8 cellular contexts compared by ENCODE assay signal in genomic region chr1:87331319-87332269, GRCh38. TPM values are rescaled to one million over a fixed set of nuclear protein-coding genes. Genes with fewer than 3 reads are reported as not detected.
DNase-seq lines count a peak whose midpoint lies in the region; ATAC-seq and TF ChIP-seq lines count a peak whose summit lies in the region.

No MANE protein-coding gene starts in this region.

- peak overlapping the region; percentile 89 to 99 (median 96) for H3K4me3 Mint-ChIP-seq in naive thymus-derived CD8-positive, alpha-beta T cell

- H4K20me1 ChIP-seq in PC-9 (ENCODE audit: insufficient read depth): peaks cover 53% of the 10 kb centered on the region

- peak overlapping the region; percentile 81 to 97 (median 92) for H3K27ac Mint-ChIP-seq in naive thymus-derived CD8-positive, alpha-beta T cell

- no peaks in the 10 kb centered on the region for H3K9me2 ChIP-seq in PC-9 (ENCODE audit: insufficient read depth)

- no peaks in the 10 kb centered on the region for H3K27me3 Mint-ChIP-seq in naive thymus-derived CD8-positive, alpha-beta T cell

- DNase-seq in NCI-H1417 (lab: John Stamatoyannopoulos, UW) (peak; percentile 32 to 88 (median 86)), NCI-H1417 treated with DMSO at 0.1 percent for 48 hours (lab: John Stamatoyannopoulos, UW) (no peak), PC-9 (peak; percentile 77 to 90), fibroblast of the aortic adventitia (ENCODE audit: low read depth) (peak; percentile 61), substantia nigra (lab: John Stamatoyannopoulos, UW) (peak in 47 of 49 donors; percentile 10 to 80 (median 60))
- peak; percentile 60 for DNase-seq in activated T-helper 9 cell treated with anti-CD3 and anti-CD28 coated beads, Interleukin-2, amount 50 U/mL, for 16 hours (ENCODE audit: low read depth)
- peak; percentile 46 to 79 (median 62) for DNase-seq in naive thymus-derived CD8-positive, alpha-beta T cell

- intact Hi-C loops in PC-9 (cut with micrococcal nuclease; ENCODE audit: unreplicated experiment): loop anchor here (2.0 to 5.0 kb wide), 3 partner anchors 201 to 621 kb away; no protein-coding TSS in a partner anchor

- H3K36me3 ChIP-seq in PC-9 (ENCODE audit: low read depth): peaks cover 38% of the 10 kb centered on the region

- H3K4me3 ChIP-seq in PC-9 (peak overlapping the region; percentile 96), fibroblast of the aortic adventitia (ENCODE audit: low read depth, low read length) (peak overlapping the region; percentile 81)

- H3K9me3 ChIP-seq in PC-9 (ENCODE audit: insufficient read depth, low read depth): no peaks in the 10 kb centered on the region

- H3K79me2 ChIP-seq in PC-9 (ENCODE audit: low read depth): peaks cover 74% of the 10 kb centered on the region

- H3K4me1 Mint-ChIP-seq in naive thymus-derived CD8-positive, alpha-beta T cell: peaks cover 28 to 64% (median 60%) of the 10 kb centered on the region in 4 donors

- no peaks in the 10 kb centered on the region for H3K9me3 Mint-ChIP-seq in naive thymus-derived CD8-positive, alpha-beta T cell

- H3K4me2 ChIP-seq in PC-9: peak overlapping the region; percentile 86

- H2AFZ ChIP-seq in PC-9: peak overlapping the region; percentile 49; the same call in 1 of the 2 replicates

- peak; percentile 10 for ATAC-seq in HG03159 (IDR thresholded peaks at IDR 0.05; ENCODE audit: unreplicated experiment)
- peak; percentile 17 to 23 for ATAC-seq in naive thymus-derived CD8-positive, alpha-beta T cell

- POLR2A ChIA-PET in PC-9 (lab: Charles Lee; ENCODE audit: unreplicated experiment): interaction anchor here (0.6 kb wide), 1 partner anchor 208 kb away, joined by 3 read pairs; no protein-coding TSS in a partner anchor
- POLR2A ChIA-PET in naive thymus-derived CD8-positive, alpha-beta T cell (lab: Charles Lee): interaction anchor here (0.8 to 0.9 kb wide), 2 partner anchors 43 to 935 kb away, joined by 3 read pairs; partner anchors contain the start of gene ODF2L

- H3K27me3 ChIP-seq in PC-9 (ENCODE audit: insufficient read depth, low read depth): no peaks in the 10 kb centered on the region

- H3K36me3 Mint-ChIP-seq in naive thymus-derived CD8-positive, alpha-beta T cell: no peaks in the 10 kb centered on the region

- no TSS peak for BruUV-seq in PC-9 (replicated peaks; lab: Mats Ljungman, UMichigan)

- H3K4me1 ChIP-seq in PC-9 (replicated peaks; ENCODE audit: insufficient read depth): peaks cover 50% of the 10 kb centered on the region

- TF ChIP-seq CTCF in PC-9 (conservative IDR thresholded peaks at IDR 0.05): no peak
- peak; percentile 40 for TF ChIP-seq CTCF in fibroblast of the aortic adventitia (IDR thresholded peaks at IDR 0.05; ENCODE audit: insufficient read depth, low read length)

- CTCF ChIA-PET in PC-9 (lab: Charles Lee): no interaction called here

- H3F3A ChIP-seq in PC-9 (ENCODE audit: insufficient read depth, low read depth): peaks cover 28% of the 10 kb centered on the region

- H3K27ac ChIP-seq in PC-9 (peak overlapping the region; percentile 55; the same call in 1 of the 2 replicates), substantia nigra (ENCODE audit: low read depth, low read length, poor library complexity, severe bottlenecking) (peak overlapping the region; percentile 56)

RNA-seq across cellular contexts. Expression of gene LMO4, which starts 2.9 kb away (rescaled TPM):
- total RNA-seq in PC-9 (2021) (37.1 and 47.7 TPM in 2 replicates), fibroblast of the aortic adventitia (ENCODE audit: low replicate concordance) (10.2 and 47.1 TPM in 2 replicates)
- total RNA-seq in naive thymus-derived CD8-positive, alpha-beta T cell: 10 to 100 TPM; 18.8 to 19.4 TPM
- polyA plus RNA-seq in naive thymus-derived CD8-positive, alpha-beta T cell: 10 to 100 TPM in 2 of 3 donors, 1 to 10 TPM in 1; 6.8 to 13.0 (median 12.5) TPM
